Comparison of ENCODE assay signal across 8 cellular contexts in the genomic region with DNA sequence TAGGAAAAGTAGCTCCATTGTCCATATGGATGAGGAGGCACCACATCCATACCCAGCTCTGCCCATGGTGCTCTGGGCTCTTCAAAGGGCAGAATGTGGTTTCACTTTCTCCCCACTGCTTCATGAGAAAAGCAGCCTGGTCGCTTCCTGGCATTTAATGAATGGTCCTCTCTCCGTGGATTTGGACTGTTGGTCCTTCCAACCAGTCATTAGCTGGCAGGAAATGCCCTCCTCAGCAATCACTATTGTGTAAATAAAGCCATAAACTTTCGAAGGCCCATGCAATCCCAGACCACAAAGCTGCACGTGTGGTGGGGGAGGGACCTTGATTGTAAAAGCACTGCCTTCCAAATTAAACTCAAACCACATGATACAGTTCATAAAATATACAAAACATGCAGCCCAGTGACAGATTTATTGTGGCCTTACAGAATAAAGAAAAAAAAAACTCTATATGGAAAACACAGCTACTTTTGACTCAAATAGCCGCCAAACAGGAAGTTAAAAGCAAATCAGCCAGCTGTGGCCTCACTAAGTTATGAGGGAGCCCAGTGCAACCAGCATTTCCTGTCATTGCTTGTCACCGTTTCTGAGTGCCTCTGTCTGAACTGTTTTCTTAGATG. TPM values are rescaled to one million over a fixed set of nuclear protein-coding genes. Genes with fewer than 3 reads are reported as not detected.
DNase-seq lines count a peak whose midpoint lies in the region; ATAC-seq and TF ChIP-seq lines count a peak whose summit lies in the region.

No MANE protein-coding gene starts in this region.

- H3K4me3 ChIP-seq in AG04450 (ENCODE audit: low read depth, low read length) (peak overlapping the region; percentile 27), esophagus (ENCODE audit: low read depth in 1 of 2, low read length in 2 of 2) (peak overlapping the region in 1 of 2 donors; percentile 36)

- POLR2A ChIA-PET in AG04450 (lab: Yijun Ruan, JAX): no interaction called here
- POLR2A ChIA-PET in activated CD4-positive, alpha-beta memory T cell treated with anti-CD3 and anti-CD28 coated beads for 36 hours (lab: Charles Lee): interaction anchor here (1.2 kb wide), 1 partner anchor 9 kb away, joined by 4 read pairs; a partner anchor contains a TSS

- TF ChIP-seq CTCF in AG04450 (IDR thresholded peaks at IDR 0.05; ENCODE audit: low read depth, low read length) (no peak), osteocyte (IDR thresholded peaks at IDR 0.05) (no peak)

- WGBS in esophagus, 2 donors: 6 to 12% methylated on average over 6 of the region's 6 CpGs

- H3K9me3 ChIP-seq in AG04450 (ENCODE audit: control insufficient read depth, insufficient read depth, low read length) (no peaks in the 10 kb centered on the region), esophagus (ENCODE audit: control insufficient read depth in 2 of 2, insufficient read depth in 1 of 2, low read depth in 1 of 2, low read length in 1 of 2) (no peaks in the 10 kb centered on the region)

- intact Hi-C loops in activated CD4-positive, alpha-beta memory T cell treated with anti-CD3 and anti-CD28 coated beads for 36 hours (cut with micrococcal nuclease): loop anchor here (1.0 to 5.0 kb wide), 4 partner anchors 9 to 650 kb away; a partner anchor contains a TSS

- no peaks in the 10 kb centered on the region for H3K36me3 ChIP-seq in esophagus (ENCODE audit: control insufficient read depth in 2 of 2, insufficient read depth in 2 of 2, low read length in 1 of 2)

- DNase-seq in AG04450 (ENCODE audit: low read depth, low spot score) (no peak), NCI-H2081 (lab: John Stamatoyannopoulos, UW) (peak; percentile 66 to 82), osteocyte (ENCODE audit: extremely low spot score, unreplicated experiment) (no peak), amniotic stem cell (lab: John Stamatoyannopoulos, UW) (no peak)
- peak; percentile 55 for DNase-seq in activated CD4-positive, alpha-beta memory T cell treated with anti-CD3 and anti-CD28 coated beads for 36 hours

- peak overlapping the region; percentile 75 for H3K4me3 Mint-ChIP-seq in activated CD4-positive, alpha-beta memory T cell treated with anti-CD3 and anti-CD28 coated beads for 36 hours
- peak overlapping the region; percentile 72 for H3K4me3 Mint-ChIP-seq in osteocyte (ENCODE audit: unreplicated experiment)

- no peaks in the 10 kb centered on the region for H3K4me1 ChIP-seq in esophagus (ENCODE audit: control insufficient read depth in 2 of 2, insufficient read depth in 2 of 2, low read length in 1 of 2)

- peak overlapping the region; percentile 97 for H3K27ac Mint-ChIP-seq in activated CD4-positive, alpha-beta memory T cell treated with anti-CD3 and anti-CD28 coated beads for 36 hours
- peak overlapping the region; percentile 93 for H3K27ac Mint-ChIP-seq in osteocyte (ENCODE audit: unreplicated experiment)

- ATAC-seq in GM18508 (IDR thresholded peaks at IDR 0.05; ENCODE audit: insufficient read depth, unreplicated experiment): peak; percentile 87
- ATAC-seq in HG02884 (IDR thresholded peaks at IDR 0.05; ENCODE audit: unreplicated experiment): peak; percentile 79

- CTCF ChIA-PET in AG04450 (lab: Charles Lee): interaction anchor here (0.6 to 0.7 kb wide), 2 partner anchors 188 kb away, joined by 3 read pairs; no protein-coding TSS in a partner anchor
- CTCF ChIA-PET in activated CD4-positive, alpha-beta memory T cell treated with anti-CD3 and anti-CD28 coated beads for 36 hours (lab: Charles Lee): interaction anchor here (1.1 to 1.9 kb wide), 2 partner anchors 10 to 45 kb away, joined by 4 to 10 read pairs; no protein-coding TSS in a partner anchor

- H3K27me3 ChIP-seq in AG04450 (ENCODE audit: control insufficient read depth, insufficient read depth, low read length): no peaks in the 10 kb centered on the region
- no peaks in the 10 kb centered on the region for H3K27me3 ChIP-seq in esophagus (ENCODE audit: control insufficient read depth in 1 of 2, insufficient read depth in 2 of 2, low read length in 2 of 2)

- no peaks in the 10 kb centered on the region for H3K36me3 Mint-ChIP-seq in activated CD4-positive, alpha-beta memory T cell treated with anti-CD3 and anti-CD28 coated beads for 36 hours
- H3K36me3 Mint-ChIP-seq in osteocyte (ENCODE audit: unreplicated experiment): no peaks in the 10 kb centered on the region

- no peaks in the 10 kb centered on the region for H3K9me3 Mint-ChIP-seq in activated CD4-positive, alpha-beta memory T cell treated with anti-CD3 and anti-CD28 coated beads for 36 hours
- no peaks in the 10 kb centered on the region for H3K9me3 Mint-ChIP-seq in osteocyte (ENCODE audit: unreplicated experiment)

- no peaks in the 10 kb centered on the region for H3K27me3 Mint-ChIP-seq in activated CD4-positive, alpha-beta memory T cell treated with anti-CD3 and anti-CD28 coated beads for 36 hours
- H3K27me3 Mint-ChIP-seq in osteocyte (ENCODE audit: unreplicated experiment): no peaks in the 10 kb centered on the region

- H3K27ac ChIP-seq in AG04450 (ENCODE audit: low read depth, low read length) (no peak overlapping the region), esophagus (ENCODE audit: low read depth in 2 of 2, low read length in 1 of 2) (peak overlapping the region; percentile 72 to 79)

- peaks cover 37% of the 10 kb centered on the region for H3K4me1 Mint-ChIP-seq in activated CD4-positive, alpha-beta memory T cell treated with anti-CD3 and anti-CD28 coated beads for 36 hours (ENCODE audit: low read depth)
- H3K4me1 Mint-ChIP-seq in osteocyte (ENCODE audit: unreplicated experiment): peaks cover 15% of the 10 kb centered on the region

RNA-seq across cellular contexts. Expression of a gene that starts 8.1 kb away (rescaled TPM):
- polyA plus RNA-seq in AG04450 (2011; rRNA removed): 1.1 and 1.2 TPM in 2 replicates
- polyA minus RNA-seq in AG04450 (2011; rRNA and poly(A)+ RNA removed): 2.0 and 3.9 TPM in 2 replicates
- 10 to 100 TPM; 13.7 to 14.7 TPM for total RNA-seq in activated CD4-positive, alpha-beta memory T cell treated with anti-CD3 and anti-CD28 coated beads for 36 hours
- 1 to 10 TPM; 2.5 to 3.4 TPM for polyA plus RNA-seq in esophagus
- total RNA-seq in osteocyte: 7.3 and 7.7 TPM in 2 replicates

Comparison
In these comparisons a context has a peak if more than half of its experiments do, and no peak if none do; other contexts are left out.
1. DNase-seq: peak in NCI-H2081 (2 of 2) and activated CD4-positive, alpha-beta memory T cell treated with anti-CD3 and anti-CD28 coated beads for 36 hours (single experiment); none in AG04450 (single experiment), osteocyte (single experiment) and amniotic stem cell (single experiment).